Comparison of ENCODE assay signal across 14 cellular contexts in genomic region chr7:73999664-74000420, GRCh38. TPM values are rescaled to one million over a fixed set of nuclear protein-coding genes. Genes with fewer than 3 reads are reported as not detected.
DNase-seq lines count a peak whose midpoint lies in the region; ATAC-seq and TF ChIP-seq lines count a peak whose summit lies in the region.
"Had no signal": no experiment of that assay in that cellular context is flagged by ENCODE, and none has a peak within 500 bp of the region (broad histone marks: within the 10 kb centered on the region; RNA-seq: fewer than 3 reads in every experiment).

No MANE protein-coding gene starts in this region.

- no peak overlapping the region for H2BK15ac ChIP-seq in mesenchymal stem cell (ENCODE audit: low read depth, poor library complexity, severe bottlenecking)

- no peaks in the 10 kb centered on the region for H3K36me3 ChIP-seq in mesenchymal stem cell (ENCODE audit: control insufficient read depth in 1 of 2, insufficient read depth in 2 of 2, low read depth in 1 of 2, low read length in 2 of 2)
- H3K36me3 ChIP-seq in WERI-Rb-1: no peaks in the 10 kb centered on the region
- H3K36me3 ChIP-seq: suprapubic skin had no signal

- no peak overlapping the region for H4K8ac ChIP-seq in mesenchymal stem cell (ENCODE audit: low read length)

- peak overlapping the region; percentile 40 for H3K4me3 ChIP-seq in coronary artery
- H3K4me3 ChIP-seq in mesenchymal stem cell (ENCODE audit: insufficient read depth in 1 of 2, low read depth in 1 of 2, low read length in 2 of 2): no peak overlapping the region
- H3K4me3 ChIP-seq in WERI-Rb-1 (ENCODE audit: low read depth, low read length): no peak overlapping the region
- H3K4me3 ChIP-seq: suprapubic skin had no signal

- H2BK12ac ChIP-seq in mesenchymal stem cell (ENCODE audit: low read length in 2 of 2): no peak overlapping the region

- H3K14ac ChIP-seq in mesenchymal stem cell (ENCODE audit: low read length in 2 of 2): no peak overlapping the region

- H4K91ac ChIP-seq in mesenchymal stem cell (ENCODE audit: low read length): no peak overlapping the region

- H3K79me1 ChIP-seq in mesenchymal stem cell (replicated peaks; ENCODE audit: low read length, poor library complexity, severe bottlenecking): no peaks in the 10 kb centered on the region

- H3K4me2 ChIP-seq in mesenchymal stem cell (ENCODE audit: low read length, poor library complexity, severe bottlenecking): no peak overlapping the region

- no peak overlapping the region for H2BK120ac ChIP-seq in mesenchymal stem cell (ENCODE audit: low read depth, low read length)

- peaks cover 0 to 4% of the 10 kb centered on the region in 2 experiments for H3K27me3 ChIP-seq in mesenchymal stem cell (ENCODE audit: control insufficient read depth in 1 of 2, insufficient read depth in 1 of 2, low read length in 2 of 2)
- H3K27me3 ChIP-seq in WERI-Rb-1 (ENCODE audit: insufficient read depth, low read depth, severe bottlenecking): no peaks in the 10 kb centered on the region

- peak overlapping the region; percentile 29 for H3K9ac ChIP-seq in mesenchymal stem cell (ENCODE audit: low read length)

- 84% methylated on average over 24 of the region's 26 CpGs for WGBS in mesenchymal stem cell

- H3K18ac ChIP-seq in mesenchymal stem cell (ENCODE audit: low read depth in 1 of 2, low read length in 2 of 2): no peak overlapping the region

- no peak overlapping the region for H2BK5ac ChIP-seq in mesenchymal stem cell (ENCODE audit: low read depth, low read length, poor library complexity, severe bottlenecking)

- H3K9me3 ChIP-seq in mesenchymal stem cell (ENCODE audit: control insufficient read depth, low read length) (peaks cover 4% of the 10 kb centered on the region), WERI-Rb-1 (ENCODE audit: severe bottlenecking) (peaks cover 12% of the 10 kb centered on the region)
- H3K9me3 ChIP-seq: suprapubic skin had no signal

- DNase-seq in LoVo (ENCODE audit: low spot score) (peak; percentile 23), coronary artery (ENCODE audit: low spot score) (peak; percentile 95), mesenchymal stem cell (no peak), ureter (ENCODE audit: low spot score) (peak; percentile 82), WERI-Rb-1 (no peak)
- DNase-seq in stimulated activated CD4-positive, alpha-beta T cell treated with anti-CD3 and anti-CD28 coated beads, Interleukin-2, amount 100 ng/mL, for 24 hours: no peak
- DNase-seq: activated CD4-positive, alpha-beta T cell treated with anti-CD3 and anti-CD28 coated beads for 4 hours; activated naive CD4-positive, alpha-beta T cell; DMS53; effector CD8-positive, alpha-beta T cell; NCI-H446 treated with DMSO at 0.1 percent for 48 hours had no signal

- H3K27ac ChIP-seq in coronary artery (peak overlapping the region; percentile 83 to 96), mesenchymal stem cell (ENCODE audit: low read length, poor library complexity, severe bottlenecking) (no peak overlapping the region), WERI-Rb-1 (no peak overlapping the region)
- H3K27ac ChIP-seq: suprapubic skin had no signal

- H2AK5ac ChIP-seq in mesenchymal stem cell (ENCODE audit: low read length, severe bottlenecking): no peak overlapping the region

- H3K4me1 ChIP-seq in mesenchymal stem cell (ENCODE audit: control insufficient read depth, insufficient read depth, low read depth, low read length): peaks cover 12% of the 10 kb centered on the region

- H3K4ac ChIP-seq in mesenchymal stem cell (ENCODE audit: low read depth in 1 of 2, low read length in 2 of 2): no peak overlapping the region

- H2AFZ ChIP-seq in mesenchymal stem cell (ENCODE audit: low read depth, low read length): no peak overlapping the region

- no peak for ATAC-seq in HG02938 (IDR thresholded peaks at IDR 0.05; ENCODE audit: unreplicated experiment)

- TF ChIP-seq CTCF in coronary artery (IDR thresholded peaks at IDR 0.05) (no peak), WERI-Rb-1 (IDR thresholded peaks at IDR 0.05; ENCODE audit: low read depth, low read length) (no peak)

- H3K23ac ChIP-seq in mesenchymal stem cell (ENCODE audit: low read length in 2 of 2): no peak overlapping the region

RNA-seq across cellular contexts. Expression of gene ELN, which starts 28.1 kb away (rescaled TPM):
- polyA plus RNA-seq in mesenchymal stem cell (2013, experiment 1 of 2): 0.18 TPM
- polyA plus RNA-seq in mesenchymal stem cell (2013, experiment 2 of 2): 0.11 TPM
- total RNA-seq in ureter: 31.9 TPM
- total RNA-seq: SK-MEL-5 had no signal

Comparison
In these comparisons a context has a peak if more than half of its experiments do, and no peak if none do; other contexts are left out.
1. DNase-seq: peak in LoVo (single experiment), coronary artery (single experiment) and ureter (single experiment); none in mesenchymal stem cell (single experiment), WERI-Rb-1 (single experiment) and stimulated activated CD4-positive, alpha-beta T cell treated with anti-CD3 and anti-CD28 coated beads, Interleukin-2, amount 100 ng/mL, for 24 hours (0 of 2).
2. H3K27ac ChIP-seq: peak in coronary artery (2 of 2); none in mesenchymal stem cell (single experiment) and WERI-Rb-1 (single experiment).